ENCODE assay signal across 1 cellular context in the genomic region with DNA sequence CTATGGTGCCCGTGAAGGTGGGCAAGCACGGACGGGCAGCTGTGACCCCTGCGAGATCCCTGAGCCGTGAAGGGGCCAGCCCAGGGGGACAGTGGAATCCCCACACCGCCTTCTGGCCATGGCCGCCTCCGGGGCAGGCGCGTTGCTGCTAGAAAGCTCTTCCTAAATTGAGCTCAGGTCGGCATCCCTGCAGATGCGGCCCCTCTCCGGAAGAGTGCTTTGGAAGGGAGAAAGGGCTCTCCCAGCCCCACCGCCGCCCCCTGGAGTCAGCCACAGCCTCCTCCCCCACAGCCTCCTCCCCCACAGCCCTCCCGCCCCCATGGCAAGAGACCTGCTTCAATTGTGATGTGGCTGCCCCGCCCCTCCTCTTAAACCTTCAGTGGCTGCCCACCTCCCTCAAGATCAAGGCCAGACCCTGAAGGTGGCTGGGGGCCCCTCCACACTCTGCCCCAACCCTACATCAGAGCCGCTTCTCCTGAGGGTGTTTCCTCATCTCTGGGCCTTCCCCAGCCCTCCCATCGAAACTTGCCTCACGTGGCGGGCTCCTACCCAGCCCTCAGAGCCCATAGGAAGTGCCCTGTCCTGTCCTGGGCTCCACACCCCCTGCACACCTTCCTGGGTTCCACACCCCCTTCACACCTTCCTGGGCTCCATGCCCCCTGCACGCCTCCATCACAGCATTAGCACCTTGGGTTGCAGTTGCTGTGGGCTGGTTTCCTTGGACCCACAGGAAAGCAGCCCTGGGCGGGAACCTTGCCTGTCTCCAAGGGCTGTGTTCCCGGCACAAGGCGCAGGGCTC.
TF ChIP-seq lines count a peak whose summit lies in the region.

No MANE protein-coding gene starts in this region.

TF ChIP-seq in GM23338, 12 proteins besides CTCF, POLR2A, EP300 and RAD21:
- TF ChIP-seq NANOG (IDR thresholded peaks at IDR 0.05; ENCODE audit: borderline replicate concordance) = no peak
- TF ChIP-seq, protein P1, sequence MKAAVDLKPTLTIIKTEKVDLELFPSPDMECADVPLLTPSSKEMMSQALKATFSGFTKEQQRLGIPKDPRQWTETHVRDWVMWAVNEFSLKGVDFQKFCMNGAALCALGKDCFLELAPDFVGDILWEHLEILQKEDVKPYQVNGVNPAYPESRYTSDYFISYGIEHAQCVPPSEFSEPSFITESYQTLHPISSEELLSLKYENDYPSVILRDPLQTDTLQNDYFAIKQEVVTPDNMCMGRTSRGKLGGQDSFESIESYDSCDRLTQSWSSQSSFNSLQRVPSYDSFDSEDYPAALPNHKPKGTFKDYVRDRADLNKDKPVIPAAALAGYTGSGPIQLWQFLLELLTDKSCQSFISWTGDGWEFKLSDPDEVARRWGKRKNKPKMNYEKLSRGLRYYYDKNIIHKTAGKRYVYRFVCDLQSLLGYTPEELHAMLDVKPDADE (IDR thresholded peaks at IDR 0.05) = no peak
- TF ChIP-seq ZNF331 (CRISPR knock-in tag; IDR thresholded peaks at IDR 0.05; ENCODE audit: low read depth) = no peak
- TF ChIP-seq STAT1 (IDR thresholded peaks at IDR 0.05; ENCODE audit: unreplicated experiment) = no peak
- TF ChIP-seq JUNB (IDR thresholded peaks at IDR 0.05; ENCODE audit: unreplicated experiment) = no peak
- no peak for TF ChIP-seq EZH2 (IDR thresholded peaks at IDR 0.05; ENCODE audit: low read depth, unreplicated experiment)
- TF ChIP-seq, protein P2, sequence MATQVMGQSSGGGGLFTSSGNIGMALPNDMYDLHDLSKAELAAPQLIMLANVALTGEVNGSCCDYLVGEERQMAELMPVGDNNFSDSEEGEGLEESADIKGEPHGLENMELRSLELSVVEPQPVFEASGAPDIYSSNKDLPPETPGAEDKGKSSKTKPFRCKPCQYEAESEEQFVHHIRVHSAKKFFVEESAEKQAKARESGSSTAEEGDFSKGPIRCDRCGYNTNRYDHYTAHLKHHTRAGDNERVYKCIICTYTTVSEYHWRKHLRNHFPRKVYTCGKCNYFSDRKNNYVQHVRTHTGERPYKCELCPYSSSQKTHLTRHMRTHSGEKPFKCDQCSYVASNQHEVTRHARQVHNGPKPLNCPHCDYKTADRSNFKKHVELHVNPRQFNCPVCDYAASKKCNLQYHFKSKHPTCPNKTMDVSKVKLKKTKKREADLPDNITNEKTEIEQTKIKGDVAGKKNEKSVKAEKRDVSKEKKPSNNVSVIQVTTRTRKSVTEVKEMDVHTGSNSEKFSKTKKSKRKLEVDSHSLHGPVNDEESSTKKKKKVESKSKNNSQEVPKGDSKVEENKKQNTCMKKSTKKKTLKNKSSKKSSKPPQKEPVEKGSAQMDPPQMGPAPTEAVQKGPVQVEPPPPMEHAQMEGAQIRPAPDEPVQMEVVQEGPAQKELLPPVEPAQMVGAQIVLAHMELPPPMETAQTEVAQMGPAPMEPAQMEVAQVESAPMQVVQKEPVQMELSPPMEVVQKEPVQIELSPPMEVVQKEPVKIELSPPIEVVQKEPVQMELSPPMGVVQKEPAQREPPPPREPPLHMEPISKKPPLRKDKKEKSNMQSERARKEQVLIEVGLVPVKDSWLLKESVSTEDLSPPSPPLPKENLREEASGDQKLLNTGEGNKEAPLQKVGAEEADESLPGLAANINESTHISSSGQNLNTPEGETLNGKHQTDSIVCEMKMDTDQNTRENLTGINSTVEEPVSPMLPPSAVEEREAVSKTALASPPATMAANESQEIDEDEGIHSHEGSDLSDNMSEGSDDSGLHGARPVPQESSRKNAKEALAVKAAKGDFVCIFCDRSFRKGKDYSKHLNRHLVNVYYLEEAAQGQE (IDR thresholded peaks at IDR 0.05; ENCODE audit: unreplicated experiment) = no peak
